ENCODE assay signal across 14 cellular contexts in the genomic region with DNA sequence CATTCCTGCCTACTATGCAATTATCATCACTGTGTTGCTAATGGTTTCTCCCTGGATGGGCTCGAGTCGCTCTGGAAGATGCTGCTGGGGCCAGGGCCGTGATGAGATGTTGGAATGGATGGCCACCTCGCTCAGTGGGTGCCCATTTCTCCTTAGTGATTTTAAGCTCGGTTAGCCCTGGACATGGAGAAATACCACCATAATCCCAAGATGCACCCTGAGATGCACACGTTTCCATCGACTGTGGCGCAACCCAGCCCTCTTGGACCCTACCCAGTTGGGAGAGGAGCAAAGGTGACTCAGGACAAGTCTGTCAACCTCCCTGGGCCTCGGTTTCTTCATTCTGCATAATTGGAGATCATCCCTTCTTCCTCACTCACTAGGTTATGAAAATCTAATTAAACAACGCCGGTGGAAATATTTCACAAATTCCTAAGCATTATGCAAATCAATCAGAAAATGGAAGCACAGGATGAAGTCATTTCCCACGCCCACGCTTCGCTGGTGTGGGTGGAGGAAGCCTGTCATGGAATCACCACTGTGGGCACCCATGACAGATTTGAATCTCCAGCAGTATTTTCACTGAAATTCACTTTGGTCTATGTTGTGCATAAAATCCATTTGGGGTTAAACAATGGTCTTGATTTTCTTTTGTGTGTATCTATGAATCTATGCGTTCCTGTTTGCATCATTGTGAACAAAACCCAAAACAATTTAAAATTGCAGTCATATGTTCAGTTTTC.
A peak's percentile ranks its signal among the peaks of the same experiment; 100 is the strongest.
DNase-seq lines count a peak whose midpoint lies in the region; ATAC-seq and TF ChIP-seq lines count a peak whose summit lies in the region.
"Had no signal": no experiment of that assay in that cellular context is flagged by ENCODE, and none has a peak within 500 bp of the region (broad histone marks: within the 10 kb centered on the region; RNA-seq: fewer than 3 reads in every experiment).

No MANE protein-coding gene starts in this region.

- H3K36me3 Mint-ChIP-seq in type B pancreatic cell, result peaks cover 3% of the 10 kb centered on the region

- H3K9ac ChIP-seq in colonic mucosa (ENCODE audit: low read depth in 2 of 2, low read length in 2 of 2), result peak overlapping the region in 1 of 2 donors; percentile 21

- H3K27me3 ChIP-seq in colonic mucosa (no peaks in the 10 kb centered on the region), SJCRH30 (no peaks in the 10 kb centered on the region)

- peaks cover 3% of the 10 kb centered on the region for H3K27me3 Mint-ChIP-seq in type B pancreatic cell

- H3K4me3 Mint-ChIP-seq in type B pancreatic cell, result no peak overlapping the region
- H3K4me3 Mint-ChIP-seq: T-helper 1 cell treated with Interleukin-12 subunit alpha and Interleukin-12 subunit beta and Interleukin-4 antibody, amounts not matched to agents 30 μg/mL and 1 μg/mL, for 36 hours had no signal

- H3K4me3 ChIP-seq in colonic mucosa, result no peak overlapping the region
- H3K4me3 ChIP-seq in SJCRH30, result no peak overlapping the region

- H3K9me3 ChIP-seq in colonic mucosa (no peaks in the 10 kb centered on the region), SJCRH30 (replicated peaks) (no peaks in the 10 kb centered on the region)

- ATAC-seq in GM18498 (IDR thresholded peaks at IDR 0.05; ENCODE audit: unreplicated experiment), result no peak
- ATAC-seq: activated CD4-positive, CD25-positive, alpha-beta regulatory T cell treated with anti-CD3 and anti-CD28 coated beads, Interleukin-2, amount 50 U/mL, for 24 hours had no signal

- H3K9me3 Mint-ChIP-seq in type B pancreatic cell, result peaks cover 6% of the 10 kb centered on the region
- H3K9me3 Mint-ChIP-seq: T-helper 1 cell treated with Interleukin-12 subunit alpha and Interleukin-12 subunit beta and Interleukin-4 antibody, amounts not matched to agents 30 μg/mL and 1 μg/mL, for 36 hours had no signal

- peak overlapping the region; percentile 20 for H3K27ac ChIP-seq in colonic mucosa
- no peak overlapping the region for H3K27ac ChIP-seq in SJCRH30

- H3K4me1 ChIP-seq in colonic mucosa (peaks cover 6% of the 10 kb centered on the region), SJCRH30 (no peaks in the 10 kb centered on the region)

- peak; percentile 82 for DNase-seq in activated naive CD4-positive, alpha-beta T cell treated with Interleukin-2 at 50 U/mL for 16 hours
- DNase-seq in activated naive CD4-positive, alpha-beta T cell (lab: John Stamatoyannopoulos, UW), result no peak
- DNase-seq in colonic mucosa, result no peak
- DNase-seq in stimulated activated CD4-positive, alpha-beta T cell treated with anti-CD3 and anti-CD28 coated beads, Interleukin-4, amount 100 ng/mL, for 1 hour, result peak; percentile 71
- peak; percentile 47 for DNase-seq in type B pancreatic cell (ENCODE audit: extremely low spot score, unreplicated experiment)
- DNase-seq in hypothalamus (lab: John Stamatoyannopoulos, UW), result no peak
- no peak for DNase-seq in SJCRH30
- DNase-seq: GF-D8, kidney glomerular epithelial cell, NCI-H2029 treated with DMSO at 0.1 percent for 48 hours, NCI-H82 had no signal

- H3K36me3 ChIP-seq in colonic mucosa (no peaks in the 10 kb centered on the region), SJCRH30 (no peaks in the 10 kb centered on the region)

- H3K27ac Mint-ChIP-seq in type B pancreatic cell, result no peak overlapping the region
- H3K27ac Mint-ChIP-seq: T-helper 1 cell treated with Interleukin-12 subunit alpha and Interleukin-12 subunit beta and Interleukin-4 antibody, amounts not matched to agents 30 μg/mL and 1 μg/mL, for 36 hours had no signal

- TF ChIP-seq CTCF in colonic mucosa (IDR thresholded peaks at IDR 0.05) (no peak), type B pancreatic cell (conservative IDR thresholded peaks at IDR 0.05) (no peak)

- intact Hi-C loops in colonic mucosa (cut with DNase I), result no loop called here

- H3K4me1 Mint-ChIP-seq in type B pancreatic cell (ENCODE audit: unreplicated experiment), result peaks cover 15% of the 10 kb centered on the region

Comparison
In these comparisons a context has a peak if more than half of its experiments do, and no peak if none do; other contexts are left out.
1. DNase-seq: peak in activated naive CD4-positive, alpha-beta T cell treated with Interleukin-2 at 50 U/mL for 16 hours (single experiment), stimulated activated CD4-positive, alpha-beta T cell treated with anti-CD3 and anti-CD28 coated beads, Interleukin-4, amount 100 ng/mL, for 1 hour (single experiment) and type B pancreatic cell (single experiment); none in activated naive CD4-positive, alpha-beta T cell (0 of 4), colonic mucosa (single experiment), hypothalamus (0 of 51) and SJCRH30 (0 of 2).